In the genomic region with DNA sequence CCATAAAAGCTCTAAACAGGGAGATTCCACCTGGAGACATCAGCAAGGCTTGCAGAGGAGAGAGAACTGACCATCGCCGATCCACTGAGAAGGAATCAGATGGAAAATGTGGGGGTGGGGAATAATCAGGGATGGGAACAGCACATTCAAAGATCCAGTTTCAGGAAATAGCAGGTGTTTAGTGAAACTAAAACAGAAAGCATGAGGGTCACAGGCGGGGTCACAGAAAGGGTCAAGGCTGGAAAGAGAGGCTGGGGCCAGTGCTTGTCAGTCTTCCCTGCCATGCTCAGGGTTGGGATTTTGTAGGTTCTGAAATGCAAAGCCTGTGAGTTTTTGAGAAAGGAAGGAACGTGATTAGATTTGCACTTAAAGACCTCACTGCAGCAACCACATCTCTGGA, we compare ENCODE assay signal across 2 cellular contexts.
TF ChIP-seq lines count a peak whose summit lies in the region.

No MANE protein-coding gene starts in this region.

TF ChIP-seq in A549, 52 proteins besides CTCF, POLR2A, EP300 and RAD21 (continued from another document):
- TF ChIP-seq CHD4 (IDR thresholded peaks at IDR 0.05; ENCODE audit: borderline replicate concordance) (no peak), ESRRA (IDR thresholded peaks at IDR 0.05; ENCODE audit: borderline replicate concordance, low read length) (no peak), TFCP2L1 (CRISPR knock-in tag; IDR thresholded peaks at IDR 0.05) (no peak), BHLHE40 (IDR thresholded peaks at IDR 0.05; ENCODE audit: low read depth, low read length) (no peak), NR3C1 (IDR thresholded peaks at IDR 0.05) (no peak), ZSCAN20 (CRISPR knock-in tag; IDR thresholded peaks at IDR 0.05) (no peak), PHF8 (IDR thresholded peaks at IDR 0.05; ENCODE audit: borderline replicate concordance, low read depth) (no peak), MAZ (IDR thresholded peaks at IDR 0.05; ENCODE audit: borderline replicate concordance, low read depth, low read length) (no peak), KDM1A (IDR thresholded peaks at IDR 0.05; ENCODE audit: low read depth) (no peak), RNF2 (IDR thresholded peaks at IDR 0.05; ENCODE audit: borderline replicate concordance, low read depth) (no peak), TP53 (CRISPR knock-in tag; IDR thresholded peaks at IDR 0.05) (no peak), MYC (IDR thresholded peaks at IDR 0.05; ENCODE audit: borderline replicate concordance, low read length) (no peak)
- TF ChIP-seq, protein P1, sequence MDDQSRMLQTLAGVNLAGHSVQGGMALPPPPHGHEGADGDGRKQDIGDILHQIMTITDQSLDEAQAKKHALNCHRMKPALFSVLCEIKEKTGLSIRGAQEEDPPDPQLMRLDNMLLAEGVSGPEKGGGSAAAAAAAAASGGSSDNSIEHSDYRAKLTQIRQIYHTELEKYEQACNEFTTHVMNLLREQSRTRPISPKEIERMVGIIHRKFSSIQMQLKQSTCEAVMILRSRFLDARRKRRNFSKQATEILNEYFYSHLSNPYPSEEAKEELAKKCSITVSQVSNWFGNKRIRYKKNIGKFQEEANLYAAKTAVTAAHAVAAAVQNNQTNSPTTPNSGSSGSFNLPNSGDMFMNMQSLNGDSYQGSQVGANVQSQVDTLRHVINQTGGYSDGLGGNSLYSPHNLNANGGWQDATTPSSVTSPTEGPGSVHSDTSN (IDR thresholded peaks at IDR 0.05): no peak
- TF ChIP-seq, protein P2, sequence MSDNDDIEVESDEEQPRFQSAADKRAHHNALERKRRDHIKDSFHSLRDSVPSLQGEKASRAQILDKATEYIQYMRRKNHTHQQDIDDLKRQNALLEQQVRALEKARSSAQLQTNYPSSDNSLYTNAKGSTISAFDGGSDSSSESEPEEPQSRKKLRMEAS (IDR thresholded peaks at IDR 0.05): no peak
- TF ChIP-seq, protein P3, sequence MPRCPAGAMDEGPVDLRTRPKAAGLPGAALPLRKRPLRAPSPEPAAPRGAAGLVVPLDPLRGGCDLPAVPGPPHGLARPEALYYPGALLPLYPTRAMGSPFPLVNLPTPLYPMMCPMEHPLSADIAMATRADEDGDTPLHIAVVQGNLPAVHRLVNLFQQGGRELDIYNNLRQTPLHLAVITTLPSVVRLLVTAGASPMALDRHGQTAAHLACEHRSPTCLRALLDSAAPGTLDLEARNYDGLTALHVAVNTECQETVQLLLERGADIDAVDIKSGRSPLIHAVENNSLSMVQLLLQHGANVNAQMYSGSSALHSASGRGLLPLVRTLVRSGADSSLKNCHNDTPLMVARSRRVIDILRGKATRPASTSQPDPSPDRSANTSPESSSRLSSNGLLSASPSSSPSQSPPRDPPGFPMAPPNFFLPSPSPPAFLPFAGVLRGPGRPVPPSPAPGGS (IDR thresholded peaks at IDR 0.05): no peak
- TF ChIP-seq, protein P4, sequence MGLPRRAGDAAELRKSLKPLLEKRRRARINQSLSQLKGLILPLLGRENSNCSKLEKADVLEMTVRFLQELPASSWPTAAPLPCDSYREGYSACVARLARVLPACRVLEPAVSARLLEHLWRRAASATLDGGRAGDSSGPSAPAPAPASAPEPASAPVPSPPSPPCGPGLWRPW (IDR thresholded peaks at IDR 0.05): no peak
- TF ChIP-seq, protein P5, sequence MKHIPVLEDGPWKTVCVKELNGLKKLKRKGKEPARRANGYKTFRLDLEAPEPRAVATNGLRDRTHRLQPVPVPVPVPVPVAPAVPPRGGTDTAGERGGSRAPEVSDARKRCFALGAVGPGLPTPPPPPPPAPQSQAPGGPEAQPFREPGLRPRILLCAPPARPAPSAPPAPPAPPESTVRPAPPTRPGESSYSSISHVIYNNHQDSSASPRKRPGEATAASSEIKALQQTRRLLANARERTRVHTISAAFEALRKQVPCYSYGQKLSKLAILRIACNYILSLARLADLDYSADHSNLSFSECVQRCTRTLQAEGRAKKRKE (CRISPR knock-in tag; IDR thresholded peaks at IDR 0.05; ENCODE audit: low read depth): no peak
- TF ChIP-seq, protein P6, sequence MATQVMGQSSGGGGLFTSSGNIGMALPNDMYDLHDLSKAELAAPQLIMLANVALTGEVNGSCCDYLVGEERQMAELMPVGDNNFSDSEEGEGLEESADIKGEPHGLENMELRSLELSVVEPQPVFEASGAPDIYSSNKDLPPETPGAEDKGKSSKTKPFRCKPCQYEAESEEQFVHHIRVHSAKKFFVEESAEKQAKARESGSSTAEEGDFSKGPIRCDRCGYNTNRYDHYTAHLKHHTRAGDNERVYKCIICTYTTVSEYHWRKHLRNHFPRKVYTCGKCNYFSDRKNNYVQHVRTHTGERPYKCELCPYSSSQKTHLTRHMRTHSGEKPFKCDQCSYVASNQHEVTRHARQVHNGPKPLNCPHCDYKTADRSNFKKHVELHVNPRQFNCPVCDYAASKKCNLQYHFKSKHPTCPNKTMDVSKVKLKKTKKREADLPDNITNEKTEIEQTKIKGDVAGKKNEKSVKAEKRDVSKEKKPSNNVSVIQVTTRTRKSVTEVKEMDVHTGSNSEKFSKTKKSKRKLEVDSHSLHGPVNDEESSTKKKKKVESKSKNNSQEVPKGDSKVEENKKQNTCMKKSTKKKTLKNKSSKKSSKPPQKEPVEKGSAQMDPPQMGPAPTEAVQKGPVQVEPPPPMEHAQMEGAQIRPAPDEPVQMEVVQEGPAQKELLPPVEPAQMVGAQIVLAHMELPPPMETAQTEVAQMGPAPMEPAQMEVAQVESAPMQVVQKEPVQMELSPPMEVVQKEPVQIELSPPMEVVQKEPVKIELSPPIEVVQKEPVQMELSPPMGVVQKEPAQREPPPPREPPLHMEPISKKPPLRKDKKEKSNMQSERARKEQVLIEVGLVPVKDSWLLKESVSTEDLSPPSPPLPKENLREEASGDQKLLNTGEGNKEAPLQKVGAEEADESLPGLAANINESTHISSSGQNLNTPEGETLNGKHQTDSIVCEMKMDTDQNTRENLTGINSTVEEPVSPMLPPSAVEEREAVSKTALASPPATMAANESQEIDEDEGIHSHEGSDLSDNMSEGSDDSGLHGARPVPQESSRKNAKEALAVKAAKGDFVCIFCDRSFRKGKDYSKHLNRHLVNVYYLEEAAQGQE (IDR thresholded peaks at IDR 0.05): no peak

TF ChIP-seq in IMR-90, 13 proteins besides CTCF, POLR2A, EP300 and RAD21 (continued from another document):
- TF ChIP-seq CEBPB (IDR thresholded peaks at IDR 0.05; ENCODE audit: low read depth, low read length) (no peak), RCOR1 (IDR thresholded peaks at IDR 0.05; ENCODE audit: insufficient replicate concordance, low read length) (no peak), RFX5 (IDR thresholded peaks at IDR 0.05; ENCODE audit: low read depth, low read length) (no peak), MAZ (IDR thresholded peaks at IDR 0.05; ENCODE audit: borderline replicate concordance, low read depth, low read length) (no peak), NFE2L2 (IDR thresholded peaks at IDR 0.05; ENCODE audit: low read depth, low read length) (no peak), MXI1 (IDR thresholded peaks at IDR 0.05; ENCODE audit: borderline replicate concordance, low read depth, low read length) (no peak), BHLHE40 (IDR thresholded peaks at IDR 0.05; ENCODE audit: low read depth, low read length) (no peak), FOS (IDR thresholded peaks at IDR 0.05; ENCODE audit: low read depth, low read length) (no peak)
- TF ChIP-seq, protein P7, sequence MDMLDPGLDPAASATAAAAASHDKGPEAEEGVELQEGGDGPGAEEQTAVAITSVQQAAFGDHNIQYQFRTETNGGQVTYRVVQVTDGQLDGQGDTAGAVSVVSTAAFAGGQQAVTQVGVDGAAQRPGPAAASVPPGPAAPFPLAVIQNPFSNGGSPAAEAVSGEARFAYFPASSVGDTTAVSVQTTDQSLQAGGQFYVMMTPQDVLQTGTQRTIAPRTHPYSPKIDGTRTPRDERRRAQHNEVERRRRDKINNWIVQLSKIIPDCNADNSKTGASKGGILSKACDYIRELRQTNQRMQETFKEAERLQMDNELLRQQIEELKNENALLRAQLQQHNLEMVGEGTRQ (IDR thresholded peaks at IDR 0.05; ENCODE audit: low read depth, low read length): no peak
- TF ChIP-seq, protein P8, sequence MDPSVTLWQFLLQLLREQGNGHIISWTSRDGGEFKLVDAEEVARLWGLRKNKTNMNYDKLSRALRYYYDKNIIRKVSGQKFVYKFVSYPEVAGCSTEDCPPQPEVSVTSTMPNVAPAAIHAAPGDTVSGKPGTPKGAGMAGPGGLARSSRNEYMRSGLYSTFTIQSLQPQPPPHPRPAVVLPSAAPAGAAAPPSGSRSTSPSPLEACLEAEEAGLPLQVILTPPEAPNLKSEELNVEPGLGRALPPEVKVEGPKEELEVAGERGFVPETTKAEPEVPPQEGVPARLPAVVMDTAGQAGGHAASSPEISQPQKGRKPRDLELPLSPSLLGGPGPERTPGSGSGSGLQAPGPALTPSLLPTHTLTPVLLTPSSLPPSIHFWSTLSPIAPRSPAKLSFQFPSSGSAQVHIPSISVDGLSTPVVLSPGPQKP (IDR thresholded peaks at IDR 0.05; ENCODE audit: borderline replicate concordance, low read depth, low read length): no peak
